ENCODE assay signal across 27 cellular contexts in genomic region chr5:87311400-87312279, GRCh38. TPM values are rescaled to one million over a fixed set of nuclear protein-coding genes. Genes with fewer than 3 reads are reported as not detected.
DNase-seq lines count a peak whose midpoint lies in the region; ATAC-seq, FAIRE-seq and TF ChIP-seq lines count a peak whose summit lies in the region.
"Had no signal": no experiment of that assay in that cellular context is flagged by ENCODE, and none has a peak within 500 bp of the region (broad histone marks: within the 10 kb centered on the region; RNA-seq: fewer than 3 reads in every experiment).

No MANE protein-coding gene starts in this region.

- ATAC-seq in GM23338, result peak; percentile 45
- peak; percentile 53 for ATAC-seq in WTC11
- peak; percentile 93 for ATAC-seq in HepG2
- no peak for ATAC-seq in GM18858 (IDR thresholded peaks at IDR 0.05; ENCODE audit: unreplicated experiment)
- ATAC-seq: esophagus mucosa, left ventricle myocardium superior had no signal

- in situ Hi-C loops in HepG2 (cut with HindIII; ENCODE audit: extremely low pct_ligation_motif_present, low pct_unique_long_range_greater_than_20kb), result no loop called here

- H3K9me2 ChIP-seq in GM23338 (ENCODE audit: insufficient read depth), result no peaks in the 10 kb centered on the region

- peaks cover 24% of the 10 kb centered on the region for H3K4me1 Mint-ChIP-seq in Caco-2 (ENCODE audit: low read depth, unreplicated experiment)
- peaks cover 45% of the 10 kb centered on the region for H3K4me1 Mint-ChIP-seq in GM23338
- peaks cover 46% of the 10 kb centered on the region for H3K4me1 Mint-ChIP-seq in WTC11

- peaks cover 14% of the 10 kb centered on the region for H3K4me1 ChIP-seq in Caco-2
- peaks cover 31% of the 10 kb centered on the region for H3K4me1 ChIP-seq in GM23338 (ENCODE audit: insufficient read depth)
- H3K4me1 ChIP-seq in HepG2 (ENCODE audit: insufficient read depth, low read length), result peaks cover 14% of the 10 kb centered on the region
- H3K4me1 ChIP-seq: prostate gland had no signal

- no peak for TF ChIP-seq CTCF in Caco-2 (IDR thresholded peaks at IDR 0.05; ENCODE audit: insufficient read depth in 1 of 2, low read depth in 1 of 2, low read length in 1 of 2, severe bottlenecking in 1 of 2, unreplicated experiment in 1 of 2)
- no peak for TF ChIP-seq CTCF in GM23338 (conservative IDR thresholded peaks at IDR 0.05; ENCODE audit: low read depth in 2 of 2)
- no peak for TF ChIP-seq CTCF in WTC11 (IDR thresholded peaks at IDR 0.05)
- TF ChIP-seq CTCF in HepG2 (CRISPR knock-in tag; IDR thresholded peaks at IDR 0.05), result no peak
- no peak for TF ChIP-seq CTCF in GM10266 (IDR thresholded peaks at IDR 0.05; ENCODE audit: control insufficient read depth, insufficient read depth, low read depth, missing control alignments)

- DNase-seq in Caco-2 (peak; percentile 10 to 43), GM23338 (ENCODE audit: low spot score) (no peak), WTC11 (ENCODE audit: low spot score) (no peak), HepG2 (ENCODE audit: low spot score) (peak; percentile 5), anterior cingulate cortex (lab: John Stamatoyannopoulos, UW) (no peak), GM10266 (ENCODE audit: extremely low spot score) (no peak)
- DNase-seq: activated CD4-positive, alpha-beta T cell treated with anti-CD3 and anti-CD28 coated beads, Interleukin-2, amount 50 U/mL, for 48 hours; activated CD4-positive, CD25-positive, alpha-beta regulatory T cell treated with anti-CD3 and anti-CD28 coated beads, Interleukin-2, amount 50 U/mL, for 72 hours; activated naive CD4-positive, alpha-beta T cell treated with anti-CD3 and anti-CD28 coated beads for 36 hours; adrenal gland; glutamatergic neuron; islet precursor cell; left ventricle myocardium superior; MM.1S; NCI-H1105 treated with DMSO at 0.1 percent for 48 hours; NCI-H187 treated with DMSO at 0.1 percent for 48 hours; NCI-H774; sigmoid colon; stimulated activated CD4-positive, alpha-beta T cell treated with anti-CD3 and anti-CD28 coated beads, Interleukin-4, amount 100 ng/mL, for 4 hours had no signal

- H3K36me3 Mint-ChIP-seq in Caco-2 (ENCODE audit: insufficient read depth, unreplicated experiment), result no peaks in the 10 kb centered on the region
- H3K36me3 Mint-ChIP-seq in GM23338 (ENCODE audit: low read depth), result peaks cover 2% of the 10 kb centered on the region
- peaks cover 5% of the 10 kb centered on the region for H3K36me3 Mint-ChIP-seq in WTC11

- CTCF ChIA-PET in Caco-2 (lab: Charles Lee), result no interaction called here
- CTCF ChIA-PET in WTC11 (lab: Charles Lee), result no interaction called here
- CTCF ChIA-PET in HepG2 (lab: Yijun Ruan, JAX; ENCODE audit: low intra/inter-chr PET ratio, low total read pairs), result no interaction called here

- no peaks in the 10 kb centered on the region for H3K36me3 ChIP-seq in Caco-2 (ENCODE audit: control insufficient read depth, insufficient read depth, low read length)
- H3K36me3 ChIP-seq in GM23338 (ENCODE audit: insufficient read depth), result no peaks in the 10 kb centered on the region
- no peaks in the 10 kb centered on the region for H3K36me3 ChIP-seq in HepG2 (replicated peaks in 1 of 2; ENCODE audit: control insufficient read depth in 1 of 2, insufficient read depth in 2 of 2, low read length in 2 of 2)
- H3K36me3 ChIP-seq: adrenal gland, prostate gland, sigmoid colon, tibial nerve had no signal

- no peak for TF ChIP-seq RAD21 in HepG2 (CRISPR knock-in tag; IDR thresholded peaks at IDR 0.05)

- no peaks in the 10 kb centered on the region for H3F3A ChIP-seq in GM23338 (replicated peaks; ENCODE audit: low read depth)

- H3K27ac ChIP-seq in GM23338 (ENCODE audit: low read depth) (no peak overlapping the region), HepG2 (ENCODE audit: extremely low read length, insufficient read depth, low read length) (no peak overlapping the region)
- H3K27ac ChIP-seq: adrenal gland, KMS-11, prostate gland, RWPE1, sigmoid colon, tibial nerve had no signal

- H3K4me3 ChIP-seq in Caco-2 (ENCODE audit: low read depth, low read length) (no peak overlapping the region), GM23338 (no peak overlapping the region), HepG2 (replicated peaks in 1 of 3; ENCODE audit: insufficient read depth in 1 of 3, low read depth in 2 of 3, low read length in 3 of 3) (no peak overlapping the region)
- H3K4me3 ChIP-seq: adrenal gland, prostate gland, sigmoid colon, tibial nerve had no signal

- H3K9me3 ChIP-seq in Caco-2 (no peaks in the 10 kb centered on the region), HepG2 (ENCODE audit: low read length) (no peaks in the 10 kb centered on the region)
- H3K9me3 ChIP-seq: adrenal gland, prostate gland, sigmoid colon, tibial nerve had no signal

- no peaks in the 10 kb centered on the region for H3K9me3 Mint-ChIP-seq in Caco-2 (ENCODE audit: unreplicated experiment)
- no peaks in the 10 kb centered on the region for H3K9me3 Mint-ChIP-seq in GM23338
- peaks cover 2% of the 10 kb centered on the region; the same call in 1 of the 2 replicates for H3K9me3 Mint-ChIP-seq in WTC11
- H3K9me3 Mint-ChIP-seq: activated naive CD4-positive, alpha-beta T cell treated with anti-CD3 and anti-CD28 coated beads for 36 hours had no signal

- TF ChIP-seq EP300 in HepG2 (IDR thresholded peaks at IDR 0.05; ENCODE audit: low read depth in 2 of 2, low read length in 2 of 2), result no peak
- no peak for TF ChIP-seq EP300 in HepG2 (CRISPR knock-in tag; IDR thresholded peaks at IDR 0.05; ENCODE audit: borderline replicate concordance)

- H3K27me3 ChIP-seq in Caco-2 (replicated peaks; ENCODE audit: control insufficient read depth, insufficient read depth, low read length), result no peaks in the 10 kb centered on the region
- H3K27me3 ChIP-seq in GM23338 (ENCODE audit: insufficient read depth), result no peaks in the 10 kb centered on the region
- H3K27me3 ChIP-seq in HepG2 (ENCODE audit: control insufficient read depth in 1 of 2, insufficient read depth in 2 of 2, low read length in 2 of 2), result no peaks in the 10 kb centered on the region
- H3K27me3 ChIP-seq: adrenal gland, sigmoid colon, tibial nerve had no signal

- H3K9ac ChIP-seq in HepG2 (ENCODE audit: insufficient read depth, low read depth, low read length), result no peak overlapping the region
- H3K9ac ChIP-seq: KMS-11 had no signal

- 49% methylated on average over 5 of the region's 5 CpGs for WGBS in HepG2 (ENCODE audit: low lambda C conversion rate)

- H3K4me3 Mint-ChIP-seq in Caco-2 (ENCODE audit: unreplicated experiment) (no peak overlapping the region), GM23338 (no peak overlapping the region), WTC11 (no peak overlapping the region)
- H3K4me3 Mint-ChIP-seq: activated naive CD4-positive, alpha-beta T cell treated with anti-CD3 and anti-CD28 coated beads for 36 hours; brain had no signal

- POLR2A ChIA-PET in Caco-2 (lab: Charles Lee), result no interaction called here
- POLR2A ChIA-PET in WTC11 (lab: Charles Lee), result no interaction called here
- POLR2A ChIA-PET in HepG2 (lab: Yijun Ruan, JAX), result no interaction called here

- H2AFZ ChIP-seq in GM23338 (no peak overlapping the region), HepG2 (ENCODE audit: low read length) (no peak overlapping the region)

- intact Hi-C loops in Caco-2 (cut with micrococcal nuclease; ENCODE audit: unreplicated experiment) (loop anchor here (2.0 kb wide), 1 partner anchor 43 kb away; no protein-coding TSS in a partner anchor), HepG2 (cut with micrococcal nuclease; ENCODE audit: unreplicated experiment) (no loop called here)

- peaks cover 82% of the 10 kb centered on the region for H3K79me2 ChIP-seq in GM23338 (replicated peaks; ENCODE audit: insufficient read depth)
- peaks cover 10% of the 10 kb centered on the region for H3K79me2 ChIP-seq in HepG2 (ENCODE audit: insufficient read depth, low read length)

- no peaks in the 10 kb centered on the region for H3K27me3 Mint-ChIP-seq in Caco-2 (ENCODE audit: insufficient read depth, unreplicated experiment)
- H3K27me3 Mint-ChIP-seq in GM23338 (ENCODE audit: insufficient read depth, low read depth, poor library complexity), result peaks cover 2% of the 10 kb centered on the region
- no peaks in the 10 kb centered on the region for H3K27me3 Mint-ChIP-seq in WTC11 (ENCODE audit: low read depth)
- H3K27me3 Mint-ChIP-seq: brain had no signal

- H3K4me2 ChIP-seq in GM23338, result no peak overlapping the region
- H3K4me2 ChIP-seq in HepG2 (ENCODE audit: low read depth, low read length), result no peak overlapping the region
- H3K4me2 ChIP-seq: KMS-11 had no signal

- TF ChIP-seq POLR2A in HepG2 (IDR thresholded peaks at IDR 0.05; ENCODE audit: insufficient read depth in 1 of 2, low read depth in 2 of 2, low read length in 2 of 2), result no peak

- no peak overlapping the region for H3K27ac Mint-ChIP-seq in Caco-2 (ENCODE audit: unreplicated experiment)
- no peak overlapping the region for H3K27ac Mint-ChIP-seq in GM23338
- H3K27ac Mint-ChIP-seq in WTC11, result no peak overlapping the region
- H3K27ac Mint-ChIP-seq: activated naive CD4-positive, alpha-beta T cell treated with anti-CD3 and anti-CD28 coated beads for 36 hours had no signal

- no TSS peak for BruUV-seq in Caco-2 (replicated peaks; lab: Mats Ljungman, UMichigan)
- no TSS peak for BruUV-seq in HepG2 (replicated peaks; lab: Mats Ljungman, UMichigan)

- FAIRE-seq in HepG2 (lab: Jason Lieb, UNC), result peak; percentile 36
- FAIRE-seq: TTC549 had no signal

- H4K20me1 ChIP-seq in GM23338 (replicated peaks; ENCODE audit: insufficient read depth) (peaks cover 28% of the 10 kb centered on the region), HepG2 (ENCODE audit: insufficient read depth, low read length) (0 out of 2 replicates have a peak, but pooled peaks cover 4% of the 10 kb centered on the region)

RNA-seq across cellular contexts. Expression of gene RASA1, which starts 44.0 kb away (rescaled TPM):
- total RNA-seq in Caco-2 (2022) (23.0 and 24.4 TPM in 2 replicates), WTC11 (2021) (31.0 to 32.1 TPM (median 32.0 TPM) in 3 replicates), HepG2 (2016; rRNA removed; fragmentation: Illumina TruSeq; extraction: Trizol) (19.5 and 23.4 TPM in 2 replicates)
- total RNA-seq in GM23338 (2014; rRNA removed; shearing (Covaris generic)), result 32.3 and 35.0 TPM in 2 replicates
- polyA plus RNA-seq in GM23338 (2016; fragmentation: Nextera tagmentation; extraction: Ambion mirVana) (7.1 and 9.3 TPM in 2 replicates), HepG2 (2011; rRNA removed) (17.7 and 20.5 TPM in 2 replicates)
- 4.1 and 4.5 TPM in 2 replicates for total RNA-seq in HepG2 (2016; cell fraction: cytosol; rRNA removed; fragmentation: Illumina TruSeq; extraction: Trizol; ENCODE audit: low read depth)
- total RNA-seq in HepG2 (2016; cell fraction: insoluble cytoplasmic fraction; rRNA removed; fragmentation: Illumina TruSeq; extraction: Trizol), result 19.3 and 22.1 TPM in 2 replicates
- total RNA-seq in HepG2 (2016; cell fraction: membrane; rRNA removed; fragmentation: Illumina TruSeq; extraction: Trizol), result 6.9 and 8.2 TPM in 2 replicates
- total RNA-seq in HepG2 (2016; cell fraction: nucleus; rRNA removed; fragmentation: Illumina TruSeq; extraction: Trizol), result 22.0 and 22.2 TPM in 2 replicates
- 8.3 and 12.5 TPM in 2 replicates for polyA plus RNA-seq in HepG2 (2011; cell fraction: cytosol; rRNA removed)
- polyA plus RNA-seq in HepG2 (2011; cell fraction: nucleus; rRNA removed), result 16.9 and 18.3 TPM in 2 replicates
- polyA plus RNA-seq in HepG2 (2012), result 13.9 and 17.0 TPM in 2 replicates
- 0.42 and 0.60 TPM in 2 replicates for polyA plus RNA-seq in HepG2 (2016; cell fraction: cytosol; fragmentation: Illumina TruSeq; extraction: Trizol; ENCODE audit: low read depth)
- polyA plus RNA-seq in HepG2 (2016; cell fraction: insoluble cytoplasmic fraction; fragmentation: Illumina TruSeq; extraction: Trizol; ENCODE audit: low read depth), result 17.7 and 18.8 TPM in 2 replicates
- 2.2 and 2.5 TPM in 2 replicates for polyA plus RNA-seq in HepG2 (2016; cell fraction: membrane; fragmentation: Illumina TruSeq; extraction: Trizol; ENCODE audit: low read depth)
- polyA plus RNA-seq in HepG2 (2016; cell fraction: nucleus; fragmentation: Illumina TruSeq; extraction: Trizol; ENCODE audit: insufficient read depth, low read depth), result 18.8 and 21.9 TPM in 2 replicates
- polyA minus RNA-seq in HepG2 (2011; rRNA and poly(A)+ RNA removed; ENCODE audit: low replicate concordance), result 9.7 and 11.4 TPM in 2 replicates
- 11.5 and 12.7 TPM in 2 replicates for polyA minus RNA-seq in HepG2 (2011; cell fraction: cytosol; rRNA and poly(A)+ RNA removed)
- 45.9 and 50.9 TPM in 2 replicates for polyA minus RNA-seq in HepG2 (2011; cell fraction: nucleus; rRNA and poly(A)+ RNA removed)

Comparison
In these comparisons a context has a peak if more than half of its experiments do, and no peak if none do; other contexts are left out.
1. DNase-seq: peak in Caco-2 (2 of 2) and HepG2 (single experiment); none in GM23338 (single experiment), WTC11 (single experiment), anterior cingulate cortex (0 of 58) and GM10266 (single experiment).